ENCODE assay signal across 15 cellular contexts in genomic region chr1:209045326-209046057, GRCh38.
DNase-seq lines count a peak whose midpoint lies in the region; ATAC-seq, FAIRE-seq and TF ChIP-seq lines count a peak whose summit lies in the region.
"Had no signal": no experiment of that assay in that cellular context is flagged by ENCODE, and none has a peak within 500 bp of the region (broad histone marks: within the 10 kb centered on the region; RNA-seq: fewer than 3 reads in every experiment).

No MANE protein-coding gene starts in this region.

- H3K9ac ChIP-seq in liver (ENCODE audit: low read depth in 1 of 2, low read length in 2 of 2) (no peak overlapping the region), HepG2 (ENCODE audit: insufficient read depth, low read depth, low read length) (no peak overlapping the region)

- H3K4me3 ChIP-seq in liver (ENCODE audit: low read depth in 1 of 3, low read length in 3 of 3) (no peak overlapping the region), HepG2 (replicated peaks in 1 of 3; ENCODE audit: insufficient read depth in 1 of 3, low read depth in 2 of 3, low read length in 3 of 3) (no peak overlapping the region), RWPE2 (ENCODE audit: severe bottlenecking) (no peak overlapping the region), ascending aorta (no peak overlapping the region)

- no peaks in the 10 kb centered on the region for H3K79me2 ChIP-seq in HepG2 (ENCODE audit: insufficient read depth, low read length)

- no peaks in the 10 kb centered on the region for H3K9me3 ChIP-seq in liver (ENCODE audit: control insufficient read depth in 4 of 4, low read length in 3 of 4)
- peaks cover 9% of the 10 kb centered on the region; the same call in 1 of the 2 replicates for H3K9me3 ChIP-seq in HepG2 (ENCODE audit: low read length)
- H3K9me3 ChIP-seq in RWPE2 (ENCODE audit: severe bottlenecking), result no peaks in the 10 kb centered on the region
- H3K9me3 ChIP-seq in ascending aorta, result no peaks in the 10 kb centered on the region

- no peak for TF ChIP-seq POLR2A in HepG2 (IDR thresholded peaks at IDR 0.05; ENCODE audit: insufficient read depth in 1 of 2, low read depth in 2 of 2, low read length in 2 of 2)

- H3K27me3 ChIP-seq in liver (ENCODE audit: control insufficient read depth in 4 of 4, insufficient read depth in 4 of 4, low read length in 3 of 4), result no peaks in the 10 kb centered on the region
- no peaks in the 10 kb centered on the region for H3K27me3 ChIP-seq in HepG2 (ENCODE audit: control insufficient read depth in 1 of 2, insufficient read depth in 2 of 2, low read length in 2 of 2)
- H3K27me3 ChIP-seq in RWPE2 (ENCODE audit: insufficient read depth, poor library complexity, severe bottlenecking), result no peaks in the 10 kb centered on the region
- no peaks in the 10 kb centered on the region for H3K27me3 ChIP-seq in ascending aorta

- H3K36me3 ChIP-seq in liver (ENCODE audit: control insufficient read depth in 4 of 4, insufficient read depth in 3 of 4, low read depth in 1 of 4, low read length in 3 of 4) (no peaks in the 10 kb centered on the region), HepG2 (replicated peaks in 1 of 2; ENCODE audit: control insufficient read depth in 1 of 2, insufficient read depth in 2 of 2, low read length in 2 of 2) (no peaks in the 10 kb centered on the region), RWPE2 (ENCODE audit: low read depth) (no peaks in the 10 kb centered on the region), ascending aorta (no peaks in the 10 kb centered on the region)

- H4K20me1 ChIP-seq in HepG2 (ENCODE audit: insufficient read depth, low read length), result no peaks in the 10 kb centered on the region

- no peak for TF ChIP-seq EP300 in HepG2 (IDR thresholded peaks at IDR 0.05; ENCODE audit: low read depth in 2 of 2, low read length in 2 of 2)
- TF ChIP-seq EP300 in HepG2 (CRISPR knock-in tag; IDR thresholded peaks at IDR 0.05; ENCODE audit: borderline replicate concordance), result no peak

- H3K4me1 ChIP-seq in liver (ENCODE audit: control insufficient read depth in 4 of 4, insufficient read depth in 4 of 4, low read length in 3 of 4), result peaks cover 0 to 4% (median 0%) of the 10 kb centered on the region in 4 donors
- H3K4me1 ChIP-seq in HepG2 (ENCODE audit: insufficient read depth, low read length), result no peaks in the 10 kb centered on the region
- peaks cover 7% of the 10 kb centered on the region for H3K4me1 ChIP-seq in RWPE2 (ENCODE audit: insufficient read depth, poor library complexity, severe bottlenecking)
- H3K4me1 ChIP-seq in ascending aorta, result no peaks in the 10 kb centered on the region

- CTCF ChIA-PET in HepG2 (lab: Yijun Ruan, JAX; ENCODE audit: low intra/inter-chr PET ratio, low total read pairs), result no interaction called here

- H2AFZ ChIP-seq in HepG2 (ENCODE audit: low read length), result no peak overlapping the region

- TF ChIP-seq CTCF in liver (IDR thresholded peaks at IDR 0.05; ENCODE audit: low read depth, low read length, missing input control), result no peak
- TF ChIP-seq CTCF in HepG2 (CRISPR knock-in tag; IDR thresholded peaks at IDR 0.05), result no peak
- no peak for TF ChIP-seq CTCF in RWPE2 (IDR thresholded peaks at IDR 0.05; ENCODE audit: poor library complexity, severe bottlenecking)
- TF ChIP-seq CTCF in ascending aorta (IDR thresholded peaks at IDR 0.05), result no peak
- TF ChIP-seq CTCF in GM13976 (IDR thresholded peaks at IDR 0.05; ENCODE audit: borderline replicate concordance, control extremely low read depth, extremely low read depth, insufficient read depth, missing control alignments), result no peak

- no peak for FAIRE-seq in HepG2 (lab: Jason Lieb, UNC)
- FAIRE-seq: endometrium, H54 had no signal

- BruUV-seq in HepG2 (replicated peaks; lab: Mats Ljungman, UMichigan), result no TSS peak

- intact Hi-C loops in HepG2 (cut with micrococcal nuclease; ENCODE audit: unreplicated experiment) (no loop called here), ascending aorta (cut with DNase I) (no loop called here)

- in situ Hi-C loops in HepG2 (cut with HindIII; ENCODE audit: extremely low pct_ligation_motif_present, low pct_unique_long_range_greater_than_20kb), result no loop called here
- in situ Hi-C loops in KBM-7 (cut with MboI; ENCODE audit: low pct_unique_long_range_greater_than_20kb, low sequenced_read_pairs), result no loop called here
- in situ Hi-C loops in GM13976 (cut with MboI; ENCODE audit: low sequenced_read_pairs, unreplicated experiment), result no loop called here

- 92% methylated on average over 4 of the region's 4 CpGs for WGBS in liver
- 11% methylated on average over 4 of the region's 4 CpGs for WGBS in HepG2 (ENCODE audit: low lambda C conversion rate)

- no peak for TF ChIP-seq RAD21 in liver (IDR thresholded peaks at IDR 0.05)
- TF ChIP-seq RAD21 in HepG2 (CRISPR knock-in tag; IDR thresholded peaks at IDR 0.05), result no peak

- DNase-seq in HepG2 (ENCODE audit: low spot score), result no peak
- DNase-seq in RWPE2 (ENCODE audit: low spot score), result no peak
- peak; percentile 64 for DNase-seq in kidney tubule cell (ENCODE audit: low spot score)
- no peak for DNase-seq in ascending aorta (ENCODE audit: low spot score in 2 of 2)
- no peak for DNase-seq in KBM-7
- DNase-seq in GM13976 (ENCODE audit: low spot score), result no peak
- DNase-seq: activated CD4-positive, alpha-beta T cell treated with anti-CD3 and anti-CD28 coated beads for 36 hours; DND-41; NCI-H1436; posterior cingulate gyrus; T-helper 1 cell had no signal

- H3K27ac ChIP-seq in liver (ENCODE audit: low read depth in 1 of 2, low read length in 2 of 2) (no peak overlapping the region), HepG2 (ENCODE audit: extremely low read length, insufficient read depth, low read length) (no peak overlapping the region), RWPE2 (ENCODE audit: poor library complexity, severe bottlenecking) (no peak overlapping the region), ascending aorta (no peak overlapping the region)

- POLR2A ChIA-PET in HepG2 (lab: Yijun Ruan, JAX), result no interaction called here

- ATAC-seq in HepG2 (no peak), RWPE2 (ENCODE audit: low read depth) (peak; percentile 68), HG03460 (IDR thresholded peaks at IDR 0.05; ENCODE audit: unreplicated experiment) (no peak)
- ATAC-seq: activated CD4-positive, alpha-beta T cell treated with anti-CD3 and anti-CD28 coated beads for 36 hours had no signal

- no peak overlapping the region for H3K4me2 ChIP-seq in HepG2 (ENCODE audit: low read depth, low read length)

TF ChIP-seq in liver, 16 proteins besides CTCF, POLR2A, EP300 and RAD21 (continues in another document):
- peak; percentile 28 for TF ChIP-seq SP1 (IDR thresholded peaks at IDR 0.05)
- TF ChIP-seq RXRA (IDR thresholded peaks at IDR 0.05), result peak; percentile 36 to 39
- TF ChIP-seq, protein P1, sequence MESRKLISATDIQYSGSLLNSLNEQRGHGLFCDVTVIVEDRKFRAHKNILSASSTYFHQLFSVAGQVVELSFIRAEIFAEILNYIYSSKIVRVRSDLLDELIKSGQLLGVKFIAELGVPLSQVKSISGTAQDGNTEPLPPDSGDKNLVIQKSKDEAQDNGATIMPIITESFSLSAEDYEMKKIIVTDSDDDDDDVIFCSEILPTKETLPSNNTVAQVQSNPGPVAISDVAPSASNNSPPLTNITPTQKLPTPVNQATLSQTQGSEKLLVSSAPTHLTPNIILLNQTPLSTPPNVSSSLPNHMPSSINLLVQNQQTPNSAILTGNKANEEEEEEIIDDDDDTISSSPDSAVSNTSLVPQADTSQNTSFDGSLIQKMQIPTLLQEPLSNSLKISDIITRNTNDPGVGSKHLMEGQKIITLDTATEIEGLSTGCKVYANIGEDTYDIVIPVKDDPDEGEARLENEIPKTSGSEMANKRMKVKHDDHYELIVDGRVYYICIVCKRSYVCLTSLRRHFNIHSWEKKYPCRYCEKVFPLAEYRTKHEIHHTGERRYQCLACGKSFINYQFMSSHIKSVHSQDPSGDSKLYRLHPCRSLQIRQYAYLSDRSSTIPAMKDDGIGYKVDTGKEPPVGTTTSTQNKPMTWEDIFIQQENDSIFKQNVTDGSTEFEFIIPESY (IDR thresholded peaks at IDR 0.05), result no peak
- no peak for TF ChIP-seq HNF4G (IDR thresholded peaks at IDR 0.05)
- no peak for TF ChIP-seq FOXA1 (IDR thresholded peaks at IDR 0.05)
- TF ChIP-seq HNF4A (conservative IDR thresholded peaks at IDR 0.05), result peak; percentile 71 to 80
- TF ChIP-seq JUND (IDR thresholded peaks at IDR 0.05), result no peak
- TF ChIP-seq, protein P2, sequence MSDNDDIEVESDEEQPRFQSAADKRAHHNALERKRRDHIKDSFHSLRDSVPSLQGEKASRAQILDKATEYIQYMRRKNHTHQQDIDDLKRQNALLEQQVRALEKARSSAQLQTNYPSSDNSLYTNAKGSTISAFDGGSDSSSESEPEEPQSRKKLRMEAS (IDR thresholded peaks at IDR 0.05), result no peak

TF ChIP-seq in HepG2, 621 proteins besides CTCF, POLR2A, EP300 and RAD21:
- TF ChIP-seq THAP7 (CRISPR knock-in tag; IDR thresholded peaks at IDR 0.05) (no peak), TP53 (CRISPR knock-in tag; conservative IDR thresholded peaks at IDR 0.05) (no peak), ZNF3 (CRISPR knock-in tag; IDR thresholded peaks at IDR 0.05) (no peak), TOPORS (CRISPR knock-in tag; IDR thresholded peaks at IDR 0.05) (no peak), KDM3A (CRISPR knock-in tag; IDR thresholded peaks at IDR 0.05; ENCODE audit: low read depth) (no peak), NCOA1 (CRISPR knock-in tag; IDR thresholded peaks at IDR 0.05) (no peak), ZNF331 (CRISPR knock-in tag; IDR thresholded peaks at IDR 0.05) (no peak)
